Comparison of ENCODE assay signal across 1 cellular context in the genomic region with DNA sequence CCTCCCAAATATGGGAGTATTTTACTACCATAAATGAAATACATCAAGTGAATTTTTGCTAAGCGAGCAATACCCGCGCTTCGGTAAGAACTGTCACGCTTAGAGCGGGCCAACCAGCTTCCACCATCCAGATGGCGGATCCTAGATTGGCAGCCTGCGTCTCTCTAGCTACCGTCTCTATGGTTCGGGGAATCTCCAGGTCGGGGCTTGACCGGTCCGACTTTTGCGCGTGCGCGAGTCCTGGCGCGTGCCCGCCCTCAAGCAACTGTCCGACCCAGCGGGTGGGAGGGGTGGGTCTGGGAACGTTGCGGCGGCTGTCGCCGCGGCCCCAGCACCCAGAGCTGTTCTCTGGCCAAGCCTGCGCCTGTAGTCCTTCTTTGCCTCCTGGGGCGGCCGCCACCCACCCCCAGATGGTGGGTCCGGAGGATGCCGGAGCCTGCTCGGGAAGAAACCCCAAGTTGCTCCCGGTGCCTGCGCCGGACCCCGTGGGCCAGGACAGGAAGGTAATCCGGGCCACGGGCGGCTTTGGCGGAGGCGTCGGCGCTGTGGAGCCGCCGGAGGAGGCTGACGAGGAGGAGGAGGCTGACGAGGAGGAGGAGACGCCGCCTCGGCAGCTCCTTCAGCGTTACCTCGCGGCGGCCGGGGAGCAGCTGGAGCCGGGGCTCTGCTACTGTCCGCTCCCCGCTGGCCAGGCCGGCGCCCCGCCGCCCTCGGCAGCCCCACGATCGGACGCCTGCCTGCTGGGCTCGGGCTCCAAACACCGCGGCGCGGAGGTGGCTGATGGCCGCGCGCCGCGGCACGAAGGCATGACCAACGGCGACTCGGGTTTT.
TF ChIP-seq lines count a peak whose summit lies in the region.

A gene (plus strand): TSS at position 338 of the 830 bp plus-strand sequence. CDS start 73 bp downstream, at position 411.

TF ChIP-seq in HepG2, 621 proteins besides CTCF, POLR2A, EP300 and RAD21 (continued from another document and continues in another):
- TF ChIP-seq, protein P1, sequence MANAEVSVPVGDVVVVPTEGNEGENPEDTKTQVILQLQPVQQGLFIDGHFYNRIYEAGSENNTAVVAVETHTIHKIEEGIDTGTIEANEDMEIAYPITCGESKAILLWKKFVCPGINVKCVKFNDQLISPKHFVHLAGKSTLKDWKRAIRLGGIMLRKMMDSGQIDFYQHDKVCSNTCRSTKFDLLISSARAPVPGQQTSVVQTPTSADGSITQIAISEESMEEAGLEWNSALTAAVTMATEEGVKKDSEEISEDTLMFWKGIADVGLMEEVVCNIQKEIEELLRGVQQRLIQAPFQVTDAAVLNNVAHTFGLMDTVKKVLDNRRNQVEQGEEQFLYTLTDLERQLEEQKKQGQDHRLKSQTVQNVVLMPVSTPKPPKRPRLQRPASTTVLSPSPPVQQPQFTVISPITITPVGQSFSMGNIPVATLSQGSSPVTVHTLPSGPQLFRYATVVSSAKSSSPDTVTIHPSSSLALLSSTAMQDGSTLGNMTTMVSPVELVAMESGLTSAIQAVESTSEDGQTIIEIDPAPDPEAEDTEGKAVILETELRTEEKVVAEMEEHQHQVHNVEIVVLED (CRISPR knock-in tag; IDR thresholded peaks at IDR 0.05; ENCODE audit: borderline replicate concordance): peak; percentile 26; the same call in 1 of the 2 replicates
- TF ChIP-seq ZBTB7B (CRISPR knock-in tag; IDR thresholded peaks at IDR 0.05) (peak; percentile 52; the same call in 1 of the 2 replicates), ZFP41 (CRISPR knock-in tag; IDR thresholded peaks at IDR 0.05; ENCODE audit: borderline replicate concordance) (no peak), MIER2 (CRISPR knock-in tag; IDR thresholded peaks at IDR 0.05) (no peak), PCBP2 (optimal IDR thresholded peaks at IDR 0.05; ENCODE audit: low read depth, low read length, poor library complexity, severe bottlenecking) (no peak), AGO2 (optimal IDR thresholded peaks at IDR 0.05; ENCODE audit: low read depth, low read length) (peak; percentile 30), JUNB (CRISPR knock-in tag; IDR thresholded peaks at IDR 0.05; ENCODE audit: borderline replicate concordance) (no peak), ZNF562 (CRISPR knock-in tag; IDR thresholded peaks at IDR 0.05; ENCODE audit: borderline replicate concordance) (no peak), NKX3-1 (CRISPR knock-in tag; IDR thresholded peaks at IDR 0.05) (0 out of 2 replicates have a peak, but pooled peaks have one; percentile 46), ZC3H4 (CRISPR knock-in tag; IDR thresholded peaks at IDR 0.05; ENCODE audit: borderline replicate concordance) (no peak), FOSL2 (CRISPR knock-in tag; IDR thresholded peaks at IDR 0.05) (peak; percentile 35; the same call in 1 of the 2 replicates), HOXA9 (CRISPR knock-in tag; IDR thresholded peaks at IDR 0.05; ENCODE audit: borderline replicate concordance) (no peak), ASH2L (IDR thresholded peaks at IDR 0.05; ENCODE audit: insufficient read length, low read depth, low read length) (no peak), HNRNPH1 (optimal IDR thresholded peaks at IDR 0.05; ENCODE audit: low read depth, low read length) (no peak), NFIB (CRISPR knock-in tag; IDR thresholded peaks at IDR 0.05; ENCODE audit: borderline replicate concordance) (no peak), AKAP8 (CRISPR knock-in tag; IDR thresholded peaks at IDR 0.05) (no peak), ZNF556 (CRISPR knock-in tag; IDR thresholded peaks at IDR 0.05; ENCODE audit: borderline replicate concordance) (no peak), NFRKB (IDR thresholded peaks at IDR 0.05) (no peak), MBD4 (IDR thresholded peaks at IDR 0.05; ENCODE audit: borderline replicate concordance, low read length) (no peak), NR2F1 (CRISPR knock-in tag; IDR thresholded peaks at IDR 0.05) (no peak), ZNF558 (CRISPR knock-in tag; IDR thresholded peaks at IDR 0.05; ENCODE audit: borderline replicate concordance) (no peak), HNF4A (CRISPR knock-in tag; IDR thresholded peaks at IDR 0.05) (peak; percentile 7; the same call in 1 of the 2 replicates), ZNF713 (CRISPR knock-in tag; IDR thresholded peaks at IDR 0.05) (no peak), SIX1 (CRISPR knock-in tag; IDR thresholded peaks at IDR 0.05; ENCODE audit: borderline replicate concordance) (0 out of 2 replicates have a peak, but pooled peaks have one; percentile 8)
- TF ChIP-seq, protein P2, sequence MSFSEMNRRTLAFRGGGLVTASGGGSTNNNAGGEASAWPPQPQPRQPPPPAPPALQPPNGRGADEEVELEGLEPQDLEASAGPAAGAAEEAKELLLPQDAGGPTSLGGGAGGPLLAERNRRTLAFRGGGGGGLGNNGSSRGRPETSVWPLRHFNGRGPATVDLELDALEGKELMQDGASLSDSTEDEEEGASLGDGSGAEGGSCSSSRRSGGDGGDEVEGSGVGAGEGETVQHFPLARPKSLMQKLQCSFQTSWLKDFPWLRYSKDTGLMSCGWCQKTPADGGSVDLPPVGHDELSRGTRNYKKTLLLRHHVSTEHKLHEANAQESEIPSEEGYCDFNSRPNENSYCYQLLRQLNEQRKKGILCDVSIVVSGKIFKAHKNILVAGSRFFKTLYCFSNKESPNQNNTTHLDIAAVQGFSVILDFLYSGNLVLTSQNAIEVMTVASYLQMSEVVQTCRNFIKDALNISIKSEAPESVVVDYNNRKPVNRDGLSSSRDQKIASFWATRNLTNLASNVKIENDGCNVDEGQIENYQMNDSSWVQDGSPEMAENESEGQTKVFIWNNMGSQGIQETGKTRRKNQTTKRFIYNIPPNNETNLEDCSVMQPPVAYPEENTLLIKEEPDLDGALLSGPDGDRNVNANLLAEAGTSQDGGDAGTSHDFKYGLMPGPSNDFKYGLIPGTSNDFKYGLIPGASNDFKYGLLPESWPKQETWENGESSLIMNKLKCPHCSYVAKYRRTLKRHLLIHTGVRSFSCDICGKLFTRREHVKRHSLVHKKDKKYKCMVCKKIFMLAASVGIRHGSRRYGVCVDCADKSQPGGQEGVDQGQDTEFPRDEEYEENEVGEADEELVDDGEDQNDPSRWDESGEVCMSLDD (CRISPR knock-in tag; IDR thresholded peaks at IDR 0.05; ENCODE audit: borderline replicate concordance): no peak
- TF ChIP-seq, protein P3, sequence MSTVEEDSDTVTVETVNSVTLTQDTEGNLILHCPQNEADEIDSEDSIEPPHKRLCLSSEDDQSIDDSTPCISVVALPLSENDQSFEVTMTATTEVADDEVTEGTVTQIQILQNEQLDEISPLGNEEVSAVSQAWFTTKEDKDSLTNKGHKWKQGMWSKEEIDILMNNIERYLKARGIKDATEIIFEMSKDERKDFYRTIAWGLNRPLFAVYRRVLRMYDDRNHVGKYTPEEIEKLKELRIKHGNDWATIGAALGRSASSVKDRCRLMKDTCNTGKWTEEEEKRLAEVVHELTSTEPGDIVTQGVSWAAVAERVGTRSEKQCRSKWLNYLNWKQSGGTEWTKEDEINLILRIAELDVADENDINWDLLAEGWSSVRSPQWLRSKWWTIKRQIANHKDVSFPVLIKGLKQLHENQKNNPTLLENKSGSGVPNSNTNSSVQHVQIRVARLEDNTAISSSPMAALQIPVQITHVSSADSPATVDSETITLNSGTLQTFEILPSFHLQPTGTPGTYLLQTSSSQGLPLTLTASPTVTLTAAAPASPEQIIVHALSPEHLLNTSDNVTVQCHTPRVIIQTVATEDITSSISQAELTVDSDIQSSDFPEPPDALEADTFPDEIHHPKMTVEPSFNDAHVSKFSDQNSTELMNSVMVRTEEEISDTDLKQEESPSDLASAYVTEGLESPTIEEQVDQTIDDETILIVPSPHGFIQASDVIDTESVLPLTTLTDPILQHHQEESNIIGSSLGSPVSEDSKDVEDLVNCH (CRISPR knock-in tag; IDR thresholded peaks at IDR 0.05): no peak
- TF ChIP-seq, protein P4, sequence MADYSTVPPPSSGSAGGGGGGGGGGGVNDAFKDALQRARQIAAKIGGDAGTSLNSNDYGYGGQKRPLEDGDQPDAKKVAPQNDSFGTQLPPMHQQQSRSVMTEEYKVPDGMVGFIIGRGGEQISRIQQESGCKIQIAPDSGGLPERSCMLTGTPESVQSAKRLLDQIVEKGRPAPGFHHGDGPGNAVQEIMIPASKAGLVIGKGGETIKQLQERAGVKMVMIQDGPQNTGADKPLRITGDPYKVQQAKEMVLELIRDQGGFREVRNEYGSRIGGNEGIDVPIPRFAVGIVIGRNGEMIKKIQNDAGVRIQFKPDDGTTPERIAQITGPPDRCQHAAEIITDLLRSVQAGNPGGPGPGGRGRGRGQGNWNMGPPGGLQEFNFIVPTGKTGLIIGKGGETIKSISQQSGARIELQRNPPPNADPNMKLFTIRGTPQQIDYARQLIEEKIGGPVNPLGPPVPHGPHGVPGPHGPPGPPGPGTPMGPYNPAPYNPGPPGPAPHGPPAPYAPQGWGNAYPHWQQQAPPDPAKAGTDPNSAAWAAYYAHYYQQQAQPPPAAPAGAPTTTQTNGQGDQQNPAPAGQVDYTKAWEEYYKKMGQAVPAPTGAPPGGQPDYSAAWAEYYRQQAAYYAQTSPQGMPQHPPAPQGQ (CRISPR knock-in tag; IDR thresholded peaks at IDR 0.05; ENCODE audit: borderline replicate concordance): no peak
- TF ChIP-seq, protein P5, sequence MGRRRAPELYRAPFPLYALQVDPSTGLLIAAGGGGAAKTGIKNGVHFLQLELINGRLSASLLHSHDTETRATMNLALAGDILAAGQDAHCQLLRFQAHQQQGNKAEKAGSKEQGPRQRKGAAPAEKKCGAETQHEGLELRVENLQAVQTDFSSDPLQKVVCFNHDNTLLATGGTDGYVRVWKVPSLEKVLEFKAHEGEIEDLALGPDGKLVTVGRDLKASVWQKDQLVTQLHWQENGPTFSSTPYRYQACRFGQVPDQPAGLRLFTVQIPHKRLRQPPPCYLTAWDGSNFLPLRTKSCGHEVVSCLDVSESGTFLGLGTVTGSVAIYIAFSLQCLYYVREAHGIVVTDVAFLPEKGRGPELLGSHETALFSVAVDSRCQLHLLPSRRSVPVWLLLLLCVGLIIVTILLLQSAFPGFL (CRISPR knock-in tag; IDR thresholded peaks at IDR 0.05): no peak
- TF ChIP-seq, protein P6, sequence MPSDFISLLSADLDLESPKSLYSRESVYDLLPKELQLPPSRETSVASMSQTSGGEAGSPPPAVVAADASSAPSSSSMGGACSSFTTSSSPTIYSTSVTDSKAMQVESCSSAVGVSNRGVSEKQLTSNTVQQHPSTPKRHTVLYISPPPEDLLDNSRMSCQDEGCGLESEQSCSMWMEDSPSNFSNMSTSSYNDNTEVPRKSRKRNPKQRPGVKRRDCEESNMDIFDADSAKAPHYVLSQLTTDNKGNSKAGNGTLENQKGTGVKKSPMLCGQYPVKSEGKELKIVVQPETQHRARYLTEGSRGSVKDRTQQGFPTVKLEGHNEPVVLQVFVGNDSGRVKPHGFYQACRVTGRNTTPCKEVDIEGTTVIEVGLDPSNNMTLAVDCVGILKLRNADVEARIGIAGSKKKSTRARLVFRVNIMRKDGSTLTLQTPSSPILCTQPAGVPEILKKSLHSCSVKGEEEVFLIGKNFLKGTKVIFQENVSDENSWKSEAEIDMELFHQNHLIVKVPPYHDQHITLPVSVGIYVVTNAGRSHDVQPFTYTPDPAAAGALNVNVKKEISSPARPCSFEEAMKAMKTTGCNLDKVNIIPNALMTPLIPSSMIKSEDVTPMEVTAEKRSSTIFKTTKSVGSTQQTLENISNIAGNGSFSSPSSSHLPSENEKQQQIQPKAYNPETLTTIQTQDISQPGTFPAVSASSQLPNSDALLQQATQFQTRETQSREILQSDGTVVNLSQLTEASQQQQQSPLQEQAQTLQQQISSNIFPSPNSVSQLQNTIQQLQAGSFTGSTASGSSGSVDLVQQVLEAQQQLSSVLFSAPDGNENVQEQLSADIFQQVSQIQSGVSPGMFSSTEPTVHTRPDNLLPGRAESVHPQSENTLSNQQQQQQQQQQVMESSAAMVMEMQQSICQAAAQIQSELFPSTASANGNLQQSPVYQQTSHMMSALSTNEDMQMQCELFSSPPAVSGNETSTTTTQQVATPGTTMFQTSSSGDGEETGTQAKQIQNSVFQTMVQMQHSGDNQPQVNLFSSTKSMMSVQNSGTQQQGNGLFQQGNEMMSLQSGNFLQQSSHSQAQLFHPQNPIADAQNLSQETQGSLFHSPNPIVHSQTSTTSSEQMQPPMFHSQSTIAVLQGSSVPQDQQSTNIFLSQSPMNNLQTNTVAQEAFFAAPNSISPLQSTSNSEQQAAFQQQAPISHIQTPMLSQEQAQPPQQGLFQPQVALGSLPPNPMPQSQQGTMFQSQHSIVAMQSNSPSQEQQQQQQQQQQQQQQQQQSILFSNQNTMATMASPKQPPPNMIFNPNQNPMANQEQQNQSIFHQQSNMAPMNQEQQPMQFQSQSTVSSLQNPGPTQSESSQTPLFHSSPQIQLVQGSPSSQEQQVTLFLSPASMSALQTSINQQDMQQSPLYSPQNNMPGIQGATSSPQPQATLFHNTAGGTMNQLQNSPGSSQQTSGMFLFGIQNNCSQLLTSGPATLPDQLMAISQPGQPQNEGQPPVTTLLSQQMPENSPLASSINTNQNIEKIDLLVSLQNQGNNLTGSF (CRISPR knock-in tag; IDR thresholded peaks at IDR 0.05): no peak
- TF ChIP-seq, protein P7, sequence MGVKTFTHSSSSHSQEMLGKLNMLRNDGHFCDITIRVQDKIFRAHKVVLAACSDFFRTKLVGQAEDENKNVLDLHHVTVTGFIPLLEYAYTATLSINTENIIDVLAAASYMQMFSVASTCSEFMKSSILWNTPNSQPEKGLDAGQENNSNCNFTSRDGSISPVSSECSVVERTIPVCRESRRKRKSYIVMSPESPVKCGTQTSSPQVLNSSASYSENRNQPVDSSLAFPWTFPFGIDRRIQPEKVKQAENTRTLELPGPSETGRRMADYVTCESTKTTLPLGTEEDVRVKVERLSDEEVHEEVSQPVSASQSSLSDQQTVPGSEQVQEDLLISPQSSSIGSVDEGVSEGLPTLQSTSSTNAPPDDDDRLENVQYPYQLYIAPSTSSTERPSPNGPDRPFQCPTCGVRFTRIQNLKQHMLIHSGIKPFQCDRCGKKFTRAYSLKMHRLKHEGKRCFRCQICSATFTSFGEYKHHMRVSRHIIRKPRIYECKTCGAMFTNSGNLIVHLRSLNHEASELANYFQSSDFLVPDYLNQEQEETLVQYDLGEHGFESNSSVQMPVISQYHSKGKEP (CRISPR knock-in tag; IDR thresholded peaks at IDR 0.05): no peak
- TF ChIP-seq, protein P8, sequence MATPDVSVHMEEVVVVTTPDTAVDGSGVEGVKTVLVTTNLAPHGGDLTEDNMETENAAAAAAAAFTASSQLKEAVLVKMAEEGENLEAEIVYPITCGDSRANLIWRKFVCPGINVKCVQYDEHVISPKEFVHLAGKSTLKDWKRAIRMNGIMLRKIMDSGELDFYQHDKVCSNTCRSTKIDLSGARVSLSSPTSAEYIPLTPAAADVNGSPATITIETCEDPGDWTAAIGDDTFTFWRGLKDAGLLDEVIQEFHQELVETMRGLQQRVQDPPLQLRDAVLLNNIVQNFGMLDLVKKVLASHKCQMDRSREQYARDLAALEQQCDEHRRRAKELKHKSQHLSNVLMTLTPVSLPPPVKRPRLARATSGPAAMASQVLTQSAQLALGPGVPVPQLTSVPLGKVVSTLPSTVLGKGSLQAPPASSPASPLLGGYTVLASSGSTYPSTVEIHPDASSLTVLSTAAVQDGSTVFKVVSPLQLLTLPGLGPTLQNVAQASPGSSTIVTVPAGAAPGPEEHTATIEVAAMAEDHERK (CRISPR knock-in tag; IDR thresholded peaks at IDR 0.05; ENCODE audit: low read depth): no peak
